Comparison of ENCODE assay signal across 12 cellular contexts in the genomic region with DNA sequence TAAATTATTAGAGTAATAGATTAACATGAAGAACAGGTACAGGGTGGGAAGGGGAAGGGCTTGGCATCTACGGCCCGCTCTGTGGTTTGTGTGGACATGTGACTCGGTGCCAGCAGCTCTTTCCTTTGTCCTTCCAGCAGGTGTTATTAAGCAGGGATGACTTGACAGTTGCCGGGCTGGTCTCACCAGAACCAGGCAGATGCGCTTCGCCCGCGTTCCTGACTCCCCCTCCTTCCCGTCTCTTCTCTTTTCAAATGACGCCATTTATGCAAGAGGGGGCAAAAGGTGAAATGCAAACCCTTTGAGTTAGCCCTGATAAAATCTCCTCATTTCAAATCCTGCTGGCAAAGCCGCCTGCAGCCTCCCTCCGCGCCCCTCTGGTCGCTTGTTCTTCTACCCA. TPM values are rescaled to one million over a fixed set of nuclear protein-coding genes. Genes with fewer than 3 reads are reported as not detected.
DNase-seq lines count a peak whose midpoint lies in the region; ATAC-seq lines count a peak whose summit lies in the region.
"Had no signal": no experiment of that assay in that cellular context is flagged by ENCODE, and none has a peak within 500 bp of the region (broad histone marks: within the 10 kb centered on the region; RNA-seq: fewer than 3 reads in every experiment).

No MANE protein-coding gene starts in this region.

- no peak overlapping the region for H2BK120ac ChIP-seq in neuronal stem cell (ENCODE audit: low read depth, low read length)

- H3K9me3 ChIP-seq in neuronal stem cell (replicated peaks in 1 of 2; ENCODE audit: control insufficient read depth in 2 of 2, insufficient read depth in 1 of 2, low read depth in 1 of 2, low read length in 2 of 2) = no peaks in the 10 kb centered on the region
- H3K9me3 ChIP-seq in SJCRH30 (replicated peaks) = no peaks in the 10 kb centered on the region
- H3K9me3 ChIP-seq: ascending aorta had no signal

- peaks cover 0 to 9% (median 0%) of the 10 kb centered on the region in 3 experiments for H3K27me3 ChIP-seq in neuronal stem cell (ENCODE audit: control insufficient read depth in 3 of 3, insufficient read depth in 3 of 3, low read depth in 1 of 3, low read length in 3 of 3)
- H3K27me3 ChIP-seq in SJCRH30 = no peaks in the 10 kb centered on the region
- H3K27me3 ChIP-seq: ascending aorta had no signal

- H2AFZ ChIP-seq in neuronal stem cell (ENCODE audit: low read length) = peak overlapping the region; percentile 59

- ATAC-seq in HG02884 (IDR thresholded peaks at IDR 0.05; ENCODE audit: unreplicated experiment) = no peak
- ATAC-seq: stimulated activated memory B cell treated with anti-CD40 and anti-IgM and Interleukin-4, amounts not matched to agents 10 μg/mL and 1 μg/mL and 100 μg/mL, for 72 hours had no signal

- peak overlapping the region; percentile 80 for H3K27ac Mint-ChIP-seq in activated T-helper 2 cell treated with anti-CD3 and anti-CD28 coated beads, Interferon-gamma antibody, Interleukin-2, Interleukin-4, amounts not matched to agents 10 μg/mL and 5 μg/mL and 100 μg/mL, durations not matched to agents 14 hours and 24 hours and 36 hours
- H3K27ac Mint-ChIP-seq: stimulated activated memory B cell treated with anti-CD40 and anti-IgM and Interleukin-4, amounts not matched to agents 10 μg/mL and 1 μg/mL and 100 μg/mL, for 72 hours had no signal

- no peak overlapping the region for H3K14ac ChIP-seq in neuronal stem cell (ENCODE audit: low read length)

- no CpG with 5 or more reads among the region's 14 CpGs for WGBS in neuronal stem cell (ENCODE audit: extremely low coverage in 2 of 2, insufficient read length in 2 of 2, insufficient replicate concordance in 1 of 2), 2 donors

- H3K27me3 Mint-ChIP-seq in activated T-helper 2 cell treated with anti-CD3 and anti-CD28 coated beads, Interferon-gamma antibody, Interleukin-2, Interleukin-4, amounts not matched to agents 10 μg/mL and 5 μg/mL and 100 μg/mL, durations not matched to agents 14 hours and 24 hours and 36 hours (ENCODE audit: low read depth) = no peaks in the 10 kb centered on the region
- H3K27me3 Mint-ChIP-seq: stimulated activated memory B cell treated with anti-CD40 and anti-IgM and Interleukin-4, amounts not matched to agents 10 μg/mL and 1 μg/mL and 100 μg/mL, for 72 hours had no signal

- DNase-seq in G401 (ENCODE audit: low spot score) (peak; percentile 85), NCI-H2227 treated with DMSO at 0.1 percent for 48 hours (lab: John Stamatoyannopoulos, UW) (peak; percentile 73), neuronal stem cell (ENCODE audit: low spot score) (no peak), KG1 (lab: John Stamatoyannopoulos, UW) (no peak), SJCRH30 (no peak), NCI-H1694 treated with DMSO at 0.1 percent for 48 hours (lab: John Stamatoyannopoulos, UW) (no peak)
- DNase-seq in activated T-helper 2 cell treated with anti-CD3 and anti-CD28 coated beads, Interferon-gamma antibody, Interleukin-2, Interleukin-4, amounts not matched to agents 10 μg/mL and 5 μg/mL and 100 μg/mL, durations not matched to agents 14 hours and 24 hours and 36 hours (ENCODE audit: low spot score) = no peak
- DNase-seq: foreskin melanocyte had no signal

- no peaks in the 10 kb centered on the region for H3K36me3 Mint-ChIP-seq in activated T-helper 2 cell treated with anti-CD3 and anti-CD28 coated beads, Interferon-gamma antibody, Interleukin-2, Interleukin-4, amounts not matched to agents 10 μg/mL and 5 μg/mL and 100 μg/mL, durations not matched to agents 14 hours and 24 hours and 36 hours (ENCODE audit: low read depth)
- H3K36me3 Mint-ChIP-seq: stimulated activated memory B cell treated with anti-CD40 and anti-IgM and Interleukin-4, amounts not matched to agents 10 μg/mL and 1 μg/mL and 100 μg/mL, for 72 hours had no signal

- no peak overlapping the region for H2BK5ac ChIP-seq in neuronal stem cell (ENCODE audit: low read length)

- H3K9me3 Mint-ChIP-seq in activated T-helper 2 cell treated with anti-CD3 and anti-CD28 coated beads, Interferon-gamma antibody, Interleukin-2, Interleukin-4, amounts not matched to agents 10 μg/mL and 5 μg/mL and 100 μg/mL, durations not matched to agents 14 hours and 24 hours and 36 hours = no peaks in the 10 kb centered on the region
- H3K9me3 Mint-ChIP-seq: stimulated activated memory B cell treated with anti-CD40 and anti-IgM and Interleukin-4, amounts not matched to agents 10 μg/mL and 1 μg/mL and 100 μg/mL, for 72 hours had no signal

- H3K23ac ChIP-seq in neuronal stem cell (ENCODE audit: low read depth, low read length, poor library complexity) = no peak overlapping the region

- no peak overlapping the region for H2BK15ac ChIP-seq in neuronal stem cell (ENCODE audit: low read length)

- intact Hi-C loops in activated T-helper 2 cell treated with anti-CD3 and anti-CD28 coated beads, Interferon-gamma antibody, Interleukin-2, Interleukin-4, amounts not matched to agents 10 μg/mL and 5 μg/mL and 100 μg/mL, durations not matched to agents 14 hours and 24 hours and 36 hours (cut with micrococcal nuclease) = loop anchor here (2.0 to 10.0 kb wide), 6 partner anchors 53 to 385 kb away; partner anchors contain the start of genes LIPT1 and TSGA10

- H3K4ac ChIP-seq in neuronal stem cell (ENCODE audit: low read length) = no peak overlapping the region

- H3K4me2 ChIP-seq in neuronal stem cell (ENCODE audit: insufficient read depth, low read length, poor library complexity, severe bottlenecking) = no peak overlapping the region

- peaks cover 76% of the 10 kb centered on the region for H3K4me1 Mint-ChIP-seq in activated T-helper 2 cell treated with anti-CD3 and anti-CD28 coated beads, Interferon-gamma antibody, Interleukin-2, Interleukin-4, amounts not matched to agents 10 μg/mL and 5 μg/mL and 100 μg/mL, durations not matched to agents 14 hours and 24 hours and 36 hours (ENCODE audit: low read depth)

- no peaks in the 10 kb centered on the region for H3K79me1 ChIP-seq in neuronal stem cell (ENCODE audit: low read depth, low read length)

- H3K4me1 ChIP-seq in neuronal stem cell (ENCODE audit: control insufficient read depth in 2 of 2, insufficient read depth in 1 of 2, low read depth in 1 of 2, low read length in 2 of 2) (no peaks in the 10 kb centered on the region), SJCRH30 (peaks cover 4% of the 10 kb centered on the region; the same call in 1 of the 2 replicates)

- H4K91ac ChIP-seq in neuronal stem cell (ENCODE audit: low read depth, low read length, poor library complexity) = no peak overlapping the region

- H2BK12ac ChIP-seq in neuronal stem cell (ENCODE audit: low read length) = no peak overlapping the region

- in situ Hi-C loops in G401 (cut with HindIII; ENCODE audit: low sequenced_read_pairs) = no loop called here

- H3K18ac ChIP-seq in neuronal stem cell (ENCODE audit: low read length) = no peak overlapping the region

- H4K8ac ChIP-seq in neuronal stem cell (ENCODE audit: low read depth, low read length) = no peak overlapping the region

- no peak overlapping the region for H3K9ac ChIP-seq in neuronal stem cell (ENCODE audit: low read depth, low read length, poor library complexity)

- no peaks in the 10 kb centered on the region for H3K36me3 ChIP-seq in neuronal stem cell (replicated peaks in 1 of 2; ENCODE audit: control insufficient read depth in 2 of 2, insufficient read depth in 2 of 2, low read length in 2 of 2)
- no peaks in the 10 kb centered on the region for H3K36me3 ChIP-seq in SJCRH30
- H3K36me3 ChIP-seq: ascending aorta had no signal

- H3K27ac ChIP-seq in neuronal stem cell (replicated peaks; ENCODE audit: low read length) (no peak overlapping the region), SJCRH30 (no peak overlapping the region)
- H3K27ac ChIP-seq: ascending aorta, SK-N-MC had no signal

- H2AK5ac ChIP-seq in neuronal stem cell (ENCODE audit: low read depth, low read length) = no peak overlapping the region

- H3K4me3 Mint-ChIP-seq in activated T-helper 2 cell treated with anti-CD3 and anti-CD28 coated beads, Interferon-gamma antibody, Interleukin-2, Interleukin-4, amounts not matched to agents 10 μg/mL and 5 μg/mL and 100 μg/mL, durations not matched to agents 14 hours and 24 hours and 36 hours (ENCODE audit: low read depth) = peak overlapping the region; percentile 91
- H3K4me3 Mint-ChIP-seq: stimulated activated memory B cell treated with anti-CD40 and anti-IgM and Interleukin-4, amounts not matched to agents 10 μg/mL and 1 μg/mL and 100 μg/mL, for 72 hours had no signal

- H3K4me3 ChIP-seq in neuronal stem cell (ENCODE audit: low read length in 2 of 2) = no peak overlapping the region
- H3K4me3 ChIP-seq in SJCRH30 = no peak overlapping the region
- H3K4me3 ChIP-seq: ascending aorta, SK-N-MC had no signal

RNA-seq across cellular contexts. Expression of gene MGAT4A, which starts 38.9 kb away (rescaled TPM):
- 3.0 and 4.4 TPM in 2 replicates for total RNA-seq in G401 (2014; rRNA removed; shearing (Covaris generic))
- 42.0 and 44.6 TPM in 2 replicates for total RNA-seq in activated T-helper 2 cell treated with anti-CD3 and anti-CD28 coated beads, Interferon-gamma antibody, Interleukin-2, Interleukin-4, amounts not matched to agents 10 μg/mL and 5 μg/mL and 100 μg/mL, durations not matched to agents 14 hours and 24 hours and 36 hours
- 3.4 TPM for polyA plus RNA-seq in neuronal stem cell (2013, experiment 1 of 2)
- 3.4 TPM for polyA plus RNA-seq in neuronal stem cell (2013, experiment 2 of 2)
- 0.08 and 0.13 TPM in 2 replicates for total RNA-seq in SJCRH30 (2014; rRNA removed; shearing (Covaris generic))

Comparison
In these comparisons a context has a peak if more than half of its experiments do, and no peak if none do; other contexts are left out.
1. DNase-seq: peak in G401 (single experiment) and NCI-H2227 treated with DMSO at 0.1 percent for 48 hours (single experiment); none in activated T-helper 2 cell treated with anti-CD3 and anti-CD28 coated beads, Interferon-gamma antibody, Interleukin-2, Interleukin-4, amounts not matched to agents 10 μg/mL and 5 μg/mL and 100 μg/mL, durations not matched to agents 14 hours and 24 hours and 36 hours (single experiment), neuronal stem cell (single experiment), KG1 (single experiment), SJCRH30 (0 of 2) and NCI-H1694 treated with DMSO at 0.1 percent for 48 hours (single experiment).